ENCODE assay signal across 1 cellular context in genomic region chr2:171893824-171894611, GRCh38.
TF ChIP-seq lines count a peak whose summit lies in the region.

Gene SLC25A12 (minus strand): TSS chr2:171894244. CDS start chr2:171894214, 30 bp downstream.

TF ChIP-seq in H1, 55 proteins besides CTCF, POLR2A, EP300 and RAD21 (continued from another document):
- TF ChIP-seq NANOG (IDR thresholded peaks at IDR 0.05; ENCODE audit: insufficient read depth, low read depth, low read length, poor library complexity, severe bottlenecking) (no peak), CTBP2 (IDR thresholded peaks at IDR 0.05; ENCODE audit: borderline replicate concordance, insufficient read depth, insufficient read length, low read length) (no peak), TBP (IDR thresholded peaks at IDR 0.05; ENCODE audit: low read depth, low read length) (no peak; the same call in 1 of the 2 replicates), HDAC2 (IDR thresholded peaks at IDR 0.05; ENCODE audit: borderline replicate concordance in 1 of 2, low read depth in 2 of 2, low read length in 2 of 2) (peak in 1 of 2 experiments; percentile 89; a peak in 2 of 4 replicates), HDAC6 (IDR thresholded peaks at IDR 0.05; ENCODE audit: low read depth, low read length) (no peak), SIN3A (conservative IDR thresholded peaks at IDR 0.05 in 1 of 2, IDR thresholded peaks at IDR 0.05 in 1 of 2; ENCODE audit: low read depth in 1 of 2, low read length in 2 of 2) (peak; percentile 42 to 82; a peak in 1 of 4 replicates), GTF2F1 (IDR thresholded peaks at IDR 0.05; ENCODE audit: borderline replicate concordance, low read depth, low read length) (no peak), ATF2 (IDR thresholded peaks at IDR 0.05; ENCODE audit: low read length) (no peak), SUZ12 (IDR thresholded peaks at IDR 0.05; ENCODE audit: low read length) (no peak), TCF12 (IDR thresholded peaks at IDR 0.05; ENCODE audit: low read depth, low read length) (no peak), YY1 (IDR thresholded peaks at IDR 0.05; ENCODE audit: low read depth, low read length) (peak; percentile 81), TEAD4 (IDR thresholded peaks at IDR 0.05; ENCODE audit: low read depth, low read length) (0 out of 2 replicates have a peak, but pooled peaks have one; percentile 42), SP2 (IDR thresholded peaks at IDR 0.05; ENCODE audit: low read length) (no peak), KDM1A (IDR thresholded peaks at IDR 0.05; ENCODE audit: borderline replicate concordance, low read length) (0 out of 2 replicates have a peak, but pooled peaks have one; percentile 16), KDM4A (IDR thresholded peaks at IDR 0.05; ENCODE audit: low read depth, low read length, severe bottlenecking) (peak; percentile 93), SP4 (IDR thresholded peaks at IDR 0.05; ENCODE audit: low read length) (no peak), CEBPB (IDR thresholded peaks at IDR 0.05; ENCODE audit: low read depth, low read length) (peak; percentile 87), SAP30 (IDR thresholded peaks at IDR 0.05; ENCODE audit: insufficient read depth, insufficient replicate concordance, low read length) (peak; percentile 92), SP1 (IDR thresholded peaks at IDR 0.05; ENCODE audit: low read depth, low read length) (no peak), EZH2 (IDR thresholded peaks at IDR 0.05; ENCODE audit: low read depth, low read length, severe bottlenecking) (no peak), CREB1 (IDR thresholded peaks at IDR 0.05) (no peak), PHF8 (conservative IDR thresholded peaks at IDR 0.05; ENCODE audit: low read depth, low read length) (peak; percentile 76), RBBP5 (IDR thresholded peaks at IDR 0.05; ENCODE audit: borderline replicate concordance, low read depth, low read length) (peak; percentile 72; the same call in 1 of the 2 replicates), MAX (IDR thresholded peaks at IDR 0.05) (peak; percentile 67), TAF1 (IDR thresholded peaks at IDR 0.05; ENCODE audit: low read depth, low read length) (peak; percentile 74), CHD1 (IDR thresholded peaks at IDR 0.05; ENCODE audit: low read depth, low read length) (no peak), TAF7 (optimal IDR thresholded peaks at IDR 0.05; ENCODE audit: borderline replicate concordance, low read depth, low read length) (no peak), JUN (IDR thresholded peaks at IDR 0.05; ENCODE audit: low read depth, low read length) (no peak), CBX8 (IDR thresholded peaks at IDR 0.05; ENCODE audit: borderline replicate concordance, low read depth, low read length) (no peak), POLR2AphosphoS5 (IDR thresholded peaks at IDR 0.05; ENCODE audit: low read depth, low read length) (peak; percentile 43; the same call in 1 of the 2 replicates), GABPA (IDR thresholded peaks at IDR 0.05; ENCODE audit: borderline replicate concordance, insufficient read depth, low read length) (no peak), CHD7 (IDR thresholded peaks at IDR 0.05; ENCODE audit: insufficient replicate concordance, low read length) (no peak), ATF3 (IDR thresholded peaks at IDR 0.05; ENCODE audit: insufficient read depth, low read depth, low read length) (no peak), BACH1 (IDR thresholded peaks at IDR 0.05; ENCODE audit: low read length) (no peak), SIX5 (IDR thresholded peaks at IDR 0.05; ENCODE audit: low read depth, low read length) (no peak), BRCA1 (IDR thresholded peaks at IDR 0.05; ENCODE audit: low read depth, low read length) (no peak), JUND (IDR thresholded peaks at IDR 0.05; ENCODE audit: low read length) (no peak), CBX5 (IDR thresholded peaks at IDR 0.05; ENCODE audit: low read depth, low read length) (no peak), FOSL1 (IDR thresholded peaks at IDR 0.05; ENCODE audit: insufficient read depth, low read depth, low read length) (0 out of 2 replicates have a peak, but pooled peaks have one; percentile 27), CHD2 (IDR thresholded peaks at IDR 0.05; ENCODE audit: low read length) (no peak)
